Comparison of ENCODE assay signal across 32 cellular contexts in genomic region chr20:24730750-24731149, GRCh38.
"Had no signal": no experiment of that assay in that cellular context is flagged by ENCODE, and none has a peak within 500 bp of the region (broad histone marks: within the 10 kb centered on the region; RNA-seq: fewer than 3 reads in every experiment).

No MANE protein-coding gene starts in this region.

- H3K36me3 ChIP-seq: ascending aorta, breast epithelium, cardiac muscle cell, colonic mucosa, esophagus squamous epithelium, gastroesophageal sphincter, heart right ventricle had no signal

- H3K9me3 ChIP-seq: ascending aorta, breast epithelium, colonic mucosa, esophagus squamous epithelium, gastroesophageal sphincter, heart right ventricle had no signal

- H3K4me1 Mint-ChIP-seq: activated CD4-positive, alpha-beta T cell treated with anti-CD3 and anti-CD28 coated beads for 36 hours; activated CD8-positive, alpha-beta memory T cell treated with anti-CD3 and anti-CD28 coated beads, Interleukin-2, amount 10 ng/mL, durations not matched to agents 7 days and 5 days; activated naive CD4-positive, alpha-beta T cell treated with anti-CD3 and anti-CD28 coated beads, Interleukin-2, amount 10 ng/mL, durations not matched to agents 7 days and 5 days; activated naive CD8-positive, alpha-beta T cell treated with anti-CD3 and anti-CD28 coated beads, Interleukin-2, amount 10 ng/mL, durations not matched to agents 7 days and 5 days; T-cell had no signal

- H3K27me3 ChIP-seq: ascending aorta, breast epithelium, cardiac muscle cell, colonic mucosa, esophagus squamous epithelium, gastroesophageal sphincter had no signal

- H3K9me3 Mint-ChIP-seq: activated CD8-positive, alpha-beta T cell treated with anti-CD3 and anti-CD28 coated beads for 36 hours; activated naive CD4-positive, alpha-beta T cell treated with anti-CD3 and anti-CD28 coated beads, Interleukin-2, amount 10 ng/mL, durations not matched to agents 7 days and 5 days; activated naive CD4-positive, alpha-beta T cell treated with anti-CD3 and anti-CD28 coated beads, Interleukin-2, amount 50 U/mL, for 72 hours; activated naive CD8-positive, alpha-beta T cell treated with anti-CD3 and anti-CD28 coated beads, Interleukin-2, amount 10 ng/mL, durations not matched to agents 7 days and 5 days; activated T-cell treated with anti-CD3 and anti-CD28 coated beads, Interleukin-2, amount 50 U/mL, for 24 hours; activated T-cell treated with anti-CD3 and anti-CD28 coated beads, Interleukin-2, amount 50 U/mL, for 72 hours; brain; T-cell; T-helper 1 cell treated with Interleukin-12 subunit alpha and Interleukin-12 subunit beta and Interleukin-4 antibody, amounts not matched to agents 30 μg/mL and 1 μg/mL, for 36 hours had no signal

- H3K27ac ChIP-seq: ascending aorta, breast epithelium, cardiac muscle cell, colonic mucosa, esophagus squamous epithelium, gastroesophageal sphincter, heart right ventricle had no signal

- DNase-seq: activated CD4-positive, alpha-beta T cell treated with anti-CD3 and anti-CD28 coated beads for 36 hours; activated CD4-positive, alpha-beta T cell treated with anti-CD3 and anti-CD28 coated beads, Interleukin-2, amount 50 U/mL, for 1 hour; activated CD4-positive, alpha-beta T cell treated with anti-CD3 and anti-CD28 coated beads, Interleukin-2, amount 50 U/mL, for 48 hours; activated CD4-positive, CD25-positive, alpha-beta regulatory T cell; activated CD4-positive, CD25-positive, alpha-beta regulatory T cell treated with anti-CD3 and anti-CD28 coated beads, Interleukin-2, amount 50 U/mL, for 72 hours; activated CD8-positive, alpha-beta memory T cell treated with anti-CD3 and anti-CD28 coated beads, Interleukin-2, amount 10 ng/mL, durations not matched to agents 7 days and 5 days; activated CD8-positive, alpha-beta memory T cell treated with anti-CD3 and anti-CD28 coated beads, Interleukin-2, amount 50 U/mL, for 4 hours; activated CD8-positive, alpha-beta T cell treated with anti-CD3 and anti-CD28 coated beads for 36 hours; activated gamma-delta T cell; activated naive CD4-positive, alpha-beta T cell; activated naive CD4-positive, alpha-beta T cell treated with anti-CD3 and anti-CD28 coated beads, Interleukin-2, amount 10 ng/mL, durations not matched to agents 7 days and 5 days; activated naive CD8-positive, alpha-beta T cell treated with anti-CD3 and anti-CD28 coated beads, Interleukin-2, amount 10 ng/mL, durations not matched to agents 7 days and 5 days; activated T-cell treated with anti-CD3 and anti-CD28 coated beads for 4 hours; activated T-cell treated with anti-CD3 and anti-CD28 coated beads, Interleukin-2, amount 50 U/mL, for 24 hours; activated T-cell treated with anti-CD3 and anti-CD28 coated beads, Interleukin-2, amount 50 U/mL, for 72 hours; central memory CD4-positive, alpha-beta T cell; cerebellar nuclear complex; colonic mucosa; effector memory CD4-positive, alpha-beta T cell; erythroblast; esophagus squamous epithelium; foreskin melanocyte; heart right ventricle; SW 1271; T-cell had no signal

- ATAC-seq: activated CD4-positive, alpha-beta T cell treated with anti-CD3 and anti-CD28 coated beads for 36 hours; activated CD8-positive, alpha-beta memory T cell treated with anti-CD3 and anti-CD28 coated beads, Interleukin-2, amount 10 ng/mL, durations not matched to agents 7 days and 5 days; activated CD8-positive, alpha-beta T cell treated with anti-CD3 and anti-CD28 coated beads for 36 hours; activated naive CD4-positive, alpha-beta T cell treated with anti-CD3 and anti-CD28 coated beads, Interleukin-2, amount 50 U/mL, for 72 hours; activated T-cell treated with anti-CD3 and anti-CD28 coated beads, Interleukin-2, amount 50 U/mL, for 72 hours; gastroesophageal sphincter; heart right ventricle; T-cell had no signal

- H3K4me3 ChIP-seq: ascending aorta, breast epithelium, cardiac muscle cell, colonic mucosa, esophagus squamous epithelium, gastroesophageal sphincter, heart right ventricle had no signal

- H3K27ac Mint-ChIP-seq: activated CD4-positive, alpha-beta T cell treated with anti-CD3 and anti-CD28 coated beads for 36 hours; activated CD8-positive, alpha-beta memory T cell treated with anti-CD3 and anti-CD28 coated beads, Interleukin-2, amount 10 ng/mL, durations not matched to agents 7 days and 5 days; activated CD8-positive, alpha-beta T cell treated with anti-CD3 and anti-CD28 coated beads for 36 hours; activated naive CD4-positive, alpha-beta T cell treated with anti-CD3 and anti-CD28 coated beads, Interleukin-2, amount 10 ng/mL, durations not matched to agents 7 days and 5 days; activated naive CD4-positive, alpha-beta T cell treated with anti-CD3 and anti-CD28 coated beads, Interleukin-2, amount 50 U/mL, for 72 hours; activated naive CD8-positive, alpha-beta T cell treated with anti-CD3 and anti-CD28 coated beads, Interleukin-2, amount 10 ng/mL, durations not matched to agents 7 days and 5 days; activated T-cell treated with anti-CD3 and anti-CD28 coated beads, Interleukin-2, amount 50 U/mL, for 24 hours; activated T-cell treated with anti-CD3 and anti-CD28 coated beads, Interleukin-2, amount 50 U/mL, for 72 hours; brain; T-cell; T-helper 1 cell treated with Interleukin-12 subunit alpha and Interleukin-12 subunit beta and Interleukin-4 antibody, amounts not matched to agents 30 μg/mL and 1 μg/mL, for 36 hours had no signal

- H3K4me3 Mint-ChIP-seq: activated CD4-positive, alpha-beta T cell treated with anti-CD3 and anti-CD28 coated beads for 36 hours; activated CD8-positive, alpha-beta memory T cell treated with anti-CD3 and anti-CD28 coated beads, Interleukin-2, amount 10 ng/mL, durations not matched to agents 7 days and 5 days; activated CD8-positive, alpha-beta T cell treated with anti-CD3 and anti-CD28 coated beads for 36 hours; activated naive CD4-positive, alpha-beta T cell treated with anti-CD3 and anti-CD28 coated beads, Interleukin-2, amount 10 ng/mL, durations not matched to agents 7 days and 5 days; activated naive CD8-positive, alpha-beta T cell treated with anti-CD3 and anti-CD28 coated beads, Interleukin-2, amount 10 ng/mL, durations not matched to agents 7 days and 5 days; activated T-cell treated with anti-CD3 and anti-CD28 coated beads, Interleukin-2, amount 50 U/mL, for 24 hours; activated T-cell treated with anti-CD3 and anti-CD28 coated beads, Interleukin-2, amount 50 U/mL, for 72 hours; brain; T-cell; T-helper 1 cell treated with Interleukin-12 subunit alpha and Interleukin-12 subunit beta and Interleukin-4 antibody, amounts not matched to agents 30 μg/mL and 1 μg/mL, for 36 hours had no signal

- H3K27me3 Mint-ChIP-seq: activated CD4-positive, alpha-beta T cell treated with anti-CD3 and anti-CD28 coated beads for 36 hours; activated CD8-positive, alpha-beta memory T cell treated with anti-CD3 and anti-CD28 coated beads, Interleukin-2, amount 10 ng/mL, durations not matched to agents 7 days and 5 days; activated CD8-positive, alpha-beta T cell treated with anti-CD3 and anti-CD28 coated beads for 36 hours; activated naive CD8-positive, alpha-beta T cell treated with anti-CD3 and anti-CD28 coated beads, Interleukin-2, amount 10 ng/mL, durations not matched to agents 7 days and 5 days; activated T-cell treated with anti-CD3 and anti-CD28 coated beads, Interleukin-2, amount 50 U/mL, for 24 hours; brain; T-cell had no signal

- H3K4me1 ChIP-seq: ascending aorta, breast epithelium, colonic mucosa, esophagus squamous epithelium, heart right ventricle had no signal

- H3K36me3 Mint-ChIP-seq: activated CD8-positive, alpha-beta memory T cell treated with anti-CD3 and anti-CD28 coated beads, Interleukin-2, amount 10 ng/mL, durations not matched to agents 7 days and 5 days; activated naive CD4-positive, alpha-beta T cell treated with anti-CD3 and anti-CD28 coated beads, Interleukin-2, amount 10 ng/mL, durations not matched to agents 7 days and 5 days; activated naive CD4-positive, alpha-beta T cell treated with anti-CD3 and anti-CD28 coated beads, Interleukin-2, amount 50 U/mL, for 72 hours; activated naive CD8-positive, alpha-beta T cell treated with anti-CD3 and anti-CD28 coated beads, Interleukin-2, amount 10 ng/mL, durations not matched to agents 7 days and 5 days; brain; T-cell had no signal
